ENCODE assay signal across 9 cellular contexts in the genomic region with DNA sequence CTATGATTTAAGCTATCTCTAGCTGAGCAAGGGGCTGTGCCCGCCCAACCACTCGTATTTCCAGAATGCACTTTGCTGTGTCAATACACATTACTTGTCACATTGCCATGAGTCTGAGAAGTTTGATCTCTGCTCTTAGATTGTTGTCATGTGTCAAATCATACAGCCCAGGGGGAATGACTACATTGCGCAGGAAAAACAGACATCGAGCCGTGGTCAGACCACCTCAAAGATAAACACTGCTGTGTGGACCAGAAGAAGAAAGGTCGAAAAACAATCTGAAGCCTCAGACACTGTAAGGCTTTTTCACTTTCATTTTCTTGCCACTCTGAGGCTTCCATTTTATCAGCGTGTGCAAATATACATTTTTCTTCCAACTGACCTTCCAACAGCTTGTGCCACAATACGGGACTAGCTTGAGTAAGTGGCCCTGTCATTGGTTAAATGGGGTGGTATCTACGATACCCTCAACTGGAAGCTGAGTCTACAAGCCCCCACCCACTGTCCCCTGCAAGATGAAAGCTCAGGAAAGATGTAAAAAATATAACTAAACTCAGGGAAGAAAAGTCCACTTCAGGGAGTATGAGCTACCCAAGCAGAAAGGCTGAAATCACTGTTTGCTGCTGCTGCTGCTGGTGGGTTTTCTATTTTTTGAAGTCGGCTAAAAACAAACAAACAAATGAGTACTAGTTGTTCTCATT.
A peak's percentile ranks its signal among the peaks of the same experiment; 100 is the strongest.
DNase-seq lines count a peak whose midpoint lies in the region; ATAC-seq and TF ChIP-seq lines count a peak whose summit lies in the region.
"Had no signal": no experiment of that assay in that cellular context is flagged by ENCODE, and none has a peak within 500 bp of the region (broad histone marks: within the 10 kb centered on the region; RNA-seq: fewer than 3 reads in every experiment).

No MANE protein-coding gene starts in this region.

- no peak overlapping the region for H3K27ac Mint-ChIP-seq in activated CD4-positive, alpha-beta T cell treated with anti-CD3 and anti-CD28 coated beads for 36 hours

- POLR2A ChIA-PET in activated CD4-positive, alpha-beta T cell treated with anti-CD3 and anti-CD28 coated beads for 36 hours (lab: Charles Lee): no interaction called here

- H2AFZ ChIP-seq in GM23248: peak overlapping the region; percentile 87

- H3K4me1 ChIP-seq in GM23248 (ENCODE audit: insufficient read depth) (peaks cover 15% of the 10 kb centered on the region; the same call in 1 of the 2 replicates), right cardiac atrium (ENCODE audit: control insufficient read depth, insufficient read depth, low read length) (no peaks in the 10 kb centered on the region), skeletal muscle satellite cell (ENCODE audit: control insufficient read depth, insufficient read depth, low read length) (peaks cover 20% of the 10 kb centered on the region)

- no peak overlapping the region for H3K4me3 Mint-ChIP-seq in activated CD4-positive, alpha-beta T cell treated with anti-CD3 and anti-CD28 coated beads for 36 hours

- CTCF ChIA-PET in activated CD4-positive, alpha-beta T cell treated with anti-CD3 and anti-CD28 coated beads for 36 hours (lab: Charles Lee): no interaction called here

- H3K79me2 ChIP-seq in GM23248 (ENCODE audit: insufficient read depth): no peaks in the 10 kb centered on the region

- H3K4me1 Mint-ChIP-seq in activated CD4-positive, alpha-beta T cell treated with anti-CD3 and anti-CD28 coated beads for 36 hours: no peaks in the 10 kb centered on the region

- no peaks in the 10 kb centered on the region for H3K9me3 Mint-ChIP-seq in activated CD4-positive, alpha-beta T cell treated with anti-CD3 and anti-CD28 coated beads for 36 hours (ENCODE audit: low read depth)

- intact Hi-C loops in right cardiac atrium (cut with DNase I): loop anchor here in 1 of 4 donors (10.0 kb wide), 1 partner anchor 73 kb away; no protein-coding TSS in a partner anchor
- intact Hi-C loops in activated CD4-positive, alpha-beta T cell treated with anti-CD3 and anti-CD28 coated beads for 36 hours (cut with DNase I, micrococcal nuclease): no loop called here

- no peaks in the 10 kb centered on the region for H3K9me3 ChIP-seq in GM23248 (ENCODE audit: low read depth)
- H3K9me3 ChIP-seq in right cardiac atrium (ENCODE audit: control insufficient read depth, low read length): no peaks in the 10 kb centered on the region
- no peaks in the 10 kb centered on the region for H3K9me3 ChIP-seq in skeletal muscle satellite cell (replicated peaks; ENCODE audit: low read length)

- H3K27me3 Mint-ChIP-seq in activated CD4-positive, alpha-beta T cell treated with anti-CD3 and anti-CD28 coated beads for 36 hours: no peaks in the 10 kb centered on the region

- ATAC-seq in right cardiac atrium (peak; percentile 40 to 45), GM18861 (IDR thresholded peaks at IDR 0.05; ENCODE audit: unreplicated experiment) (no peak), GM21360 (IDR thresholded peaks at IDR 0.05; ENCODE audit: unreplicated experiment) (no peak)
- no peak for ATAC-seq in activated CD4-positive, alpha-beta T cell treated with anti-CD3 and anti-CD28 coated beads for 36 hours

- DNase-seq in GM23248: peak; percentile 55
- no peak for DNase-seq in right cardiac atrium
- DNase-seq in activated CD4-positive, alpha-beta T cell treated with anti-CD3 and anti-CD28 coated beads for 36 hours: no peak
- no peak for DNase-seq in stimulated activated CD4-positive, alpha-beta T cell treated with anti-CD3 and anti-CD28 coated beads, Interleukin-15, amount 100 ng/mL, for 24 hours
- DNase-seq: NCI-H2081 treated with DMSO at 0.1 percent for 48 hours had no signal

- in situ Hi-C loops in GM23248 (cut with MboI): no loop called here

- WGBS in GM23248 (ENCODE audit: low coverage in 1 of 2, low lambda C conversion rate in 2 of 2, missing lambda C conversion rate in 2 of 2), 2 experiments: 4% methylated on average over 10 of the region's 10 CpGs
- 43% methylated on average over 10 of the region's 10 CpGs for WGBS in right cardiac atrium

- peak overlapping the region; percentile 73 for H3K4me3 ChIP-seq in GM23248
- H3K4me3 ChIP-seq in right cardiac atrium (ENCODE audit: low read length): peak overlapping the region; percentile 52
- no peak overlapping the region for H3K4me3 ChIP-seq in skeletal muscle satellite cell (ENCODE audit: low read length)

- H3K36me3 ChIP-seq in GM23248 (ENCODE audit: low read depth) (no peaks in the 10 kb centered on the region), skeletal muscle satellite cell (ENCODE audit: insufficient read depth, low read length) (no peaks in the 10 kb centered on the region)

- 0 out of 2 replicates have a peak, but pooled peaks cover 5% of the 10 kb centered on the region for H3F3A ChIP-seq in GM23248 (ENCODE audit: insufficient read depth)

- H3K9ac ChIP-seq in GM23248 (peak overlapping the region; percentile 60), skeletal muscle satellite cell (ENCODE audit: low read depth, low read length) (no peak overlapping the region)

- no peaks in the 10 kb centered on the region for H3K27me3 ChIP-seq in GM23248 (replicated peaks; ENCODE audit: insufficient read depth)
- H3K27me3 ChIP-seq in right cardiac atrium (ENCODE audit: control insufficient read depth, insufficient read depth): no peaks in the 10 kb centered on the region
- H3K27me3 ChIP-seq in skeletal muscle satellite cell (ENCODE audit: control insufficient read depth, insufficient read depth, low read length): no peaks in the 10 kb centered on the region

- no peaks in the 10 kb centered on the region for H3K9me2 ChIP-seq in GM23248 (ENCODE audit: insufficient read depth)

- no peaks in the 10 kb centered on the region for H3K36me3 Mint-ChIP-seq in activated CD4-positive, alpha-beta T cell treated with anti-CD3 and anti-CD28 coated beads for 36 hours (ENCODE audit: low read depth)

- no peaks in the 10 kb centered on the region for H4K20me1 ChIP-seq in GM23248 (ENCODE audit: insufficient read depth)

- H3K27ac ChIP-seq in GM23248 (peak overlapping the region; percentile 19), VCaP (peak overlapping the region; percentile 89), right cardiac atrium (ENCODE audit: low read length) (no peak overlapping the region)

- H3K4me2 ChIP-seq in GM23248 (ENCODE audit: unreplicated experiment) (peak overlapping the region; percentile 80), skeletal muscle satellite cell (ENCODE audit: low read length) (peak overlapping the region; percentile 49)

- TF ChIP-seq CTCF in VCaP (conservative IDR thresholded peaks at IDR 0.05): no peak

Comparison
In these comparisons a context has a peak if more than half of its experiments do, and no peak if none do; other contexts are left out.
1. ATAC-seq: peak in right cardiac atrium (2 of 2); none in GM18861 (single experiment), activated CD4-positive, alpha-beta T cell treated with anti-CD3 and anti-CD28 coated beads for 36 hours (single experiment) and GM21360 (single experiment).